Comparison of ENCODE assay signal across 16 cellular contexts in the genomic region with DNA sequence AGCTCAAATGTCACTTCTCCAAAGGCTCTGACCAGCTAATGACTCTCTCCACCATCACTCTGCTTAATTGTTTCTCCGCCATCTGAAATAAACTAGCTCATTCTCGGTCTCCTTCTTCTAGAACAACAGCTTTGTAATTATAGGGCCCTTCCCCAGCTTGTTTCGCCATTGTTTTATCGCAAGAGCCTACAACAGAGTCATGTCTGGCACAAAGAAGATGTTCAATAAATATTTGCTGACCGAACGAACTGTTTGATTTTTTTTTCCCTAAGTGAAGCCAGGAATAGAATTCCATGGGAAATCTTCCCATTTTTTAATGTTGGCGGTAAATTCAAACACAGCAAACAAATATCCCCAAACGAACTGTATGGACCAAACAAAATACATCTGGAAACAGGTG.
DNase-seq lines count a peak whose midpoint lies in the region; ATAC-seq and TF ChIP-seq lines count a peak whose summit lies in the region.
"Had no signal": no experiment of that assay in that cellular context is flagged by ENCODE, and none has a peak within 500 bp of the region (broad histone marks: within the 10 kb centered on the region; RNA-seq: fewer than 3 reads in every experiment).

No MANE protein-coding gene starts in this region.

- H3K9me3 ChIP-seq in right lobe of liver = no peaks in the 10 kb centered on the region

- DNase-seq in LNCaP clone FGC (ENCODE audit: low read depth) (peak; percentile 11), NCI-H69 (lab: John Stamatoyannopoulos, UW) (peak; percentile 16), right lobe of liver (no peak), NCI-H1436 (lab: John Stamatoyannopoulos, UW) (no peak), medulla oblongata (ENCODE audit: extremely low spot score) (no peak)
- DNase-seq: CD4-positive, alpha-beta T cell; CD8-positive, alpha-beta memory T cell; DMS 273 treated with DMSO at 0.1 percent for 48 hours; DMS79; EL; GDM1; GM23248; H7; HCEC 1CT had no signal

- no peaks in the 10 kb centered on the region for H3K36me3 ChIP-seq in right lobe of liver

- TF ChIP-seq CTCF in C4-2B (conservative IDR thresholded peaks at IDR 0.05) = no peak
- TF ChIP-seq CTCF in LNCaP clone FGC (IDR thresholded peaks at IDR 0.05; ENCODE audit: control insufficient read depth, extremely low read depth, insufficient read depth) = no peak
- TF ChIP-seq CTCF in right lobe of liver (IDR thresholded peaks at IDR 0.05) = no peak

- WGBS in right lobe of liver (ENCODE audit: insufficient coverage, low coverage, low lambda C conversion rate, missing lambda C conversion rate) = 31% methylated on average over 8 of the region's 8 CpGs

- H3K4me1 ChIP-seq in right lobe of liver = peaks cover 0 to 7% (median 0%) of the 10 kb centered on the region in 4 donors

- H3K27me3 ChIP-seq in right lobe of liver = no peaks in the 10 kb centered on the region

- TF ChIP-seq POLR2A in right lobe of liver (IDR thresholded peaks at IDR 0.05) = no peak

- 0 out of 2 replicates have a peak overlapping the region, but pooled peaks have one; percentile 6 for H3K27ac ChIP-seq in C4-2B
- no peak overlapping the region for H3K27ac ChIP-seq in right lobe of liver
- H3K27ac ChIP-seq: GM23248 had no signal

- intact Hi-C loops in right lobe of liver (cut with DNase I) = no loop called here

- H3K4me3 ChIP-seq in LNCaP clone FGC (ENCODE audit: low read depth, low read length) = no peak overlapping the region
- no peak overlapping the region for H3K4me3 ChIP-seq in right lobe of liver
- H3K4me3 ChIP-seq: GM12878, GM23248 had no signal

- ATAC-seq in right lobe of liver = peak; percentile 44 to 83 (median 58)
- ATAC-seq: GM12878 had no signal

Comparison
In these comparisons a context has a peak if more than half of its experiments do, and no peak if none do; other contexts are left out.
1. DNase-seq: peak in LNCaP clone FGC (single experiment) and NCI-H69 (single experiment); none in right lobe of liver (0 of 3), NCI-H1436 (single experiment) and medulla oblongata (single experiment).